In genomic region chr2:203462308-203462707, GRCh38 we compare ENCODE assay signal across 19 cellular contexts.
A peak's percentile ranks its signal among the peaks of the same experiment; 100 is the strongest.
DNase-seq lines count a peak whose midpoint lies in the region; ATAC-seq, FAIRE-seq and TF ChIP-seq lines count a peak whose summit lies in the region.
"Had no signal": no experiment of that assay in that cellular context is flagged by ENCODE, and none has a peak within 500 bp of the region (broad histone marks: within the 10 kb centered on the region; RNA-seq: fewer than 3 reads in every experiment).

No MANE protein-coding gene starts in this region.

- H3K27ac ChIP-seq in mammary epithelial cell (ENCODE audit: insufficient read depth, low read depth, low read length) (no peak overlapping the region), K562 (ENCODE audit: extremely low read depth, low read depth, low read length) (no peak overlapping the region)
- H3K27ac ChIP-seq: Peyer's patch had no signal

- H3K36me3 ChIP-seq in mammary epithelial cell (ENCODE audit: insufficient read depth, low read length) (peaks cover 18% of the 10 kb centered on the region), K562 (ENCODE audit: control insufficient read depth, insufficient read depth, low read length) (no peaks in the 10 kb centered on the region)

- H4K20me1 ChIP-seq in mammary epithelial cell (ENCODE audit: insufficient read depth, low read length) (no peaks in the 10 kb centered on the region), K562 (replicated peaks; ENCODE audit: control insufficient read depth, insufficient read depth, low read length) (no peaks in the 10 kb centered on the region)

- no peak for DNase-seq in MCF 10A (ENCODE audit: unreplicated experiment)
- no peak for DNase-seq in mammary epithelial cell
- no peak for DNase-seq in K562 (ENCODE audit: extremely low read depth in 1 of 4, low spot score in 3 of 4)
- DNase-seq in foreskin fibroblast: no peak
- no peak for DNase-seq in NCI-H187 treated with DMSO at 0.1 percent for 48 hours (lab: John Stamatoyannopoulos, UW)
- DNase-seq in KG1 (lab: John Stamatoyannopoulos, UW): no peak
- no peak for DNase-seq in activated CD8-positive, alpha-beta T cell treated with anti-CD3 and anti-CD28 coated beads for 36 hours
- DNase-seq: 8988T; CD4-positive, alpha-beta memory T cell; DMS153; NCI-H1105; NCI-H1694; NCI-H510A; NCI-H748 treated with DMSO at 0.1 percent for 48 hours; NK-92 treated with Interleukin-12 subunit alpha and Interleukin-12 subunit beta, amount 100 ng/mL, for 24 hours; Peyer's patch had no signal

- no peak for TF ChIP-seq POLR2A in K562 (conservative IDR thresholded peaks at IDR 0.05)

- H3K4me3 ChIP-seq in mammary epithelial cell (replicated peaks in 1 of 3; ENCODE audit: insufficient read depth in 1 of 3, low read depth in 2 of 3, low read length in 3 of 3) (no peak overlapping the region), K562 (no peak overlapping the region), foreskin fibroblast (ENCODE audit: low read depth in 1 of 2, low read length in 2 of 2) (no peak overlapping the region)
- H3K4me3 ChIP-seq: Peyer's patch had no signal

- no peak for ATAC-seq in K562
- no peak for ATAC-seq in activated CD8-positive, alpha-beta T cell treated with anti-CD3 and anti-CD28 coated beads for 36 hours
- ATAC-seq: Right ventricle myocardium inferior had no signal

- intact Hi-C loops in MCF 10A (cut with micrococcal nuclease) (no loop called here), mammary epithelial cell (cut with micrococcal nuclease) (no loop called here), K562 (cut with micrococcal nuclease) (no loop called here)
- intact Hi-C loops in activated CD8-positive, alpha-beta T cell treated with anti-CD3 and anti-CD28 coated beads for 36 hours (cut with micrococcal nuclease): no loop called here

- no peak for TF ChIP-seq RAD21 in K562 (CRISPR knock-in tag; conservative IDR thresholded peaks at IDR 0.05 in 1 of 2, IDR thresholded peaks at IDR 0.05 in 1 of 2)

- peak overlapping the region; percentile 74 for H3K27ac Mint-ChIP-seq in MCF 10A (ENCODE audit: low read depth, unreplicated experiment)
- H3K27ac Mint-ChIP-seq in activated CD8-positive, alpha-beta T cell treated with anti-CD3 and anti-CD28 coated beads for 36 hours: no peak overlapping the region
- H3K27ac Mint-ChIP-seq: CD4-positive, alpha-beta memory T cell had no signal

- no peak overlapping the region for H2AFZ ChIP-seq in mammary epithelial cell (ENCODE audit: low read depth, low read length)
- no peak overlapping the region for H2AFZ ChIP-seq in K562 (ENCODE audit: low read depth, low read length)

- H3K4me1 Mint-ChIP-seq in MCF 10A (ENCODE audit: insufficient read depth, unreplicated experiment): peaks cover 6% of the 10 kb centered on the region
- no peaks in the 10 kb centered on the region for H3K4me1 Mint-ChIP-seq in activated CD8-positive, alpha-beta T cell treated with anti-CD3 and anti-CD28 coated beads for 36 hours (ENCODE audit: low read depth)
- H3K4me1 Mint-ChIP-seq: CD4-positive, alpha-beta memory T cell had no signal

- no peaks in the 10 kb centered on the region for H3K4me1 ChIP-seq in mammary epithelial cell (ENCODE audit: insufficient read depth, low read length)
- no peaks in the 10 kb centered on the region; a peak in 1 of 5 replicates for H3K4me1 ChIP-seq in K562 (replicated peaks in 1 of 2; ENCODE audit: control insufficient read depth in 2 of 2, insufficient read depth in 2 of 2, low read length in 2 of 2)
- H3K4me1 ChIP-seq: Peyer's patch had no signal

- H3K4me2 ChIP-seq in mammary epithelial cell (ENCODE audit: insufficient read depth, low read depth, low read length) (no peak overlapping the region), K562 (ENCODE audit: insufficient read depth, low read length) (no peak overlapping the region)

- peaks cover 35% of the 10 kb centered on the region for H3K36me3 Mint-ChIP-seq in MCF 10A (ENCODE audit: insufficient read depth, unreplicated experiment)
- H3K36me3 Mint-ChIP-seq in activated CD8-positive, alpha-beta T cell treated with anti-CD3 and anti-CD28 coated beads for 36 hours (ENCODE audit: low read depth): no peaks in the 10 kb centered on the region

- FAIRE-seq in K562 (lab: Jason Lieb, UNC) (no peak), islet of Langerhans (lab: Jason Lieb, UNC) (peak; percentile 41)
- FAIRE-seq: GM12891 had no signal

- in situ Hi-C loops in mammary epithelial cell (cut with MboI; ENCODE audit: low sequenced_read_pairs in 2 of 2): no loop called here
- in situ Hi-C loops in K562 (cut with MboI): loop anchor here (25.0 kb wide), 1 partner anchor 875 kb away; no protein-coding TSS in a partner anchor

- H3K4me3 Mint-ChIP-seq in MCF 10A (ENCODE audit: unreplicated experiment): no peak overlapping the region
- H3K4me3 Mint-ChIP-seq in activated CD8-positive, alpha-beta T cell treated with anti-CD3 and anti-CD28 coated beads for 36 hours: no peak overlapping the region
- H3K4me3 Mint-ChIP-seq: CD4-positive, alpha-beta memory T cell had no signal

- H3K9me3 Mint-ChIP-seq in MCF 10A (ENCODE audit: unreplicated experiment): no peaks in the 10 kb centered on the region
- H3K9me3 Mint-ChIP-seq in activated CD8-positive, alpha-beta T cell treated with anti-CD3 and anti-CD28 coated beads for 36 hours: no peaks in the 10 kb centered on the region
- H3K9me3 Mint-ChIP-seq: CD4-positive, alpha-beta memory T cell had no signal

- H3K27me3 ChIP-seq in mammary epithelial cell (ENCODE audit: insufficient read depth, low read length): no peaks in the 10 kb centered on the region
- H3K27me3 ChIP-seq in K562 (ENCODE audit: control insufficient read depth in 2 of 2, insufficient read depth in 2 of 2, low read length in 2 of 2): no peaks in the 10 kb centered on the region
- H3K27me3 ChIP-seq: Peyer's patch had no signal

- CTCF ChIA-PET in MCF 10A (lab: Yijun Ruan, JAX) (interaction anchor here (0.5 kb wide), 1 partner anchor 163 kb away, joined by 8 read pairs; no protein-coding TSS in a partner anchor), mammary epithelial cell (lab: Charles Lee; ENCODE audit: low non-redundant PET) (no interaction called here), K562 (lab: Yijun Ruan, JAX; ENCODE audit: low intra/inter-chr PET ratio) (interaction anchor here (0.5 kb wide), 1 partner anchor 12 kb away, joined by 3 read pairs; no protein-coding TSS in a partner anchor)
- CTCF ChIA-PET in activated CD8-positive, alpha-beta T cell treated with anti-CD3 and anti-CD28 coated beads for 36 hours (lab: Charles Lee): interaction anchor here (2.9 kb wide), 1 partner anchor 8 kb away, joined by 10 read pairs; no protein-coding TSS in a partner anchor

- no peak for TF ChIP-seq EP300 in K562 (IDR thresholded peaks at IDR 0.05; ENCODE audit: low read length)

- H3K9ac ChIP-seq in mammary epithelial cell (ENCODE audit: insufficient read depth, low read length) (no peak overlapping the region), K562 (ENCODE audit: insufficient read depth in 1 of 2, low read depth in 2 of 2, low read length in 2 of 2) (no peak overlapping the region)

- no peaks in the 10 kb centered on the region for H3K79me2 ChIP-seq in mammary epithelial cell (ENCODE audit: insufficient read depth, low read length)
- H3K79me2 ChIP-seq in K562 (ENCODE audit: control insufficient read depth, insufficient read depth, low read length): no peaks in the 10 kb centered on the region

- dilution Hi-C loops in mammary epithelial cell (cut with HindIII; ENCODE audit: low sequenced_read_pairs): no loop called here

- H3K27me3 Mint-ChIP-seq in MCF 10A (ENCODE audit: insufficient read depth, unreplicated experiment): no peaks in the 10 kb centered on the region
- no peaks in the 10 kb centered on the region for H3K27me3 Mint-ChIP-seq in activated CD8-positive, alpha-beta T cell treated with anti-CD3 and anti-CD28 coated beads for 36 hours
- H3K27me3 Mint-ChIP-seq: CD4-positive, alpha-beta memory T cell had no signal

- POLR2A ChIA-PET in MCF 10A (lab: Yijun Ruan, JAX): no interaction called here
- POLR2A ChIA-PET in K562 (lab: Yijun Ruan, JAX): interaction anchor here (0.5 kb wide), 1 partner anchor 357 kb away, joined by 3 read pairs; no protein-coding TSS in a partner anchor
- POLR2A ChIA-PET in activated CD8-positive, alpha-beta T cell treated with anti-CD3 and anti-CD28 coated beads for 36 hours (lab: Charles Lee): no interaction called here

- WGBS in mammary epithelial cell (ENCODE audit: low coverage, missing lambda C conversion rate): 96% methylated on average over 1 of the region's 1 CpG
- WGBS in K562 (ENCODE audit: insufficient coverage, low coverage, missing lambda C conversion rate): 23% methylated on average over 1 of the region's 1 CpG

- no peak for TF ChIP-seq CTCF in MCF 10A (IDR thresholded peaks at IDR 0.05; ENCODE audit: unreplicated experiment)
- TF ChIP-seq CTCF in mammary epithelial cell (conservative IDR thresholded peaks at IDR 0.05 in 1 of 2, IDR thresholded peaks at IDR 0.05 in 1 of 2; ENCODE audit: extremely low read depth in 1 of 2, insufficient read depth in 1 of 2, low read depth in 1 of 2, low read length in 2 of 2): no peak
- no peak for TF ChIP-seq CTCF in K562 (IDR thresholded peaks at IDR 0.05 in 2 of 3, conservative IDR thresholded peaks at IDR 0.05 in 1 of 3; ENCODE audit: insufficient read depth in 2 of 3, low read depth in 1 of 3, low read length in 3 of 3)
- TF ChIP-seq CTCF in foreskin fibroblast (IDR thresholded peaks at IDR 0.05; ENCODE audit: low read depth, low read length): no peak
- no peak for TF ChIP-seq CTCF in activated CD8-positive, alpha-beta T cell treated with anti-CD3 and anti-CD28 coated beads for 36 hours (IDR thresholded peaks at IDR 0.05)

- H3K9me3 ChIP-seq in mammary epithelial cell (replicated peaks; ENCODE audit: insufficient read depth, low read length): no peaks in the 10 kb centered on the region
- no peaks in the 10 kb centered on the region for H3K9me3 ChIP-seq in K562 (replicated peaks; ENCODE audit: control insufficient read depth, insufficient read depth, low read depth, low read length)
- H3K9me3 ChIP-seq: Peyer's patch had no signal

- BruUV-seq in MCF 10A (replicated peaks; lab: Mats Ljungman, UMichigan) (no TSS peak), mammary epithelial cell (replicated peaks; lab: Mats Ljungman, UMichigan) (no TSS peak), K562 (replicated peaks; lab: Mats Ljungman, UMichigan) (no TSS peak)

- H3K9me1 ChIP-seq in K562 (ENCODE audit: control insufficient read depth, insufficient read depth, low read length): no peaks in the 10 kb centered on the region

TF ChIP-seq in K562, 482 proteins besides CTCF, POLR2A, EP300 and RAD21 (continues in another document):
- TF ChIP-seq E2F4 (CRISPR knock-in tag; IDR thresholded peaks at IDR 0.05; ENCODE audit: low read depth) (no peak), CEBPB (tag; IDR thresholded peaks at IDR 0.05) (0 out of 2 replicates have a peak, but pooled peaks have one; percentile 21)
